ENCODE assay signal across 27 cellular contexts in the genomic region with DNA sequence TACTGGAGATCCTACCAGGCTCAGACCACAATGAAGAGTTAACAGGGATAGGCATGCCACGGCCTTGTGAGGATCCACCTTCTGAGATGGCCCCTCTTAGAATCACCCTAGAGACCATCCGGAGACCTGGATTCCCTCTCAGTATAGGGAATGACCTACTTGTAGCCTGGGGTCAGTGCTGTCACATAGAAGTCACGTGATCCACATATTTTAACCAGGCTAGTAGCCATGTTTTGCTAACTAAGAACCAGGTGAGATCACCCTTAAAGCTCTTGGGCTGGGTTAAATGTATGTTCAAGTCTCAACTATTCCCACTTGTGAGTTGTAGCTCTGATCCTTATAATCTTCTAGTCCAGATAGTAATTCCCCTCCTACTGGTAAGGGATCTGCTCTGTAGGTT.
"Had no signal": no experiment of that assay in that cellular context is flagged by ENCODE, and none has a peak within 500 bp of the region (broad histone marks: within the 10 kb centered on the region; RNA-seq: fewer than 3 reads in every experiment).

No MANE protein-coding gene starts in this region.

- H3K4me3 ChIP-seq: stomach, suprapubic skin, testis, thoracic aorta, thyroid gland, tibial artery, tibial nerve, transverse colon, upper lobe of left lung, upper lobe of right lung, uterus, vagina had no signal

- H3K27me3 ChIP-seq: stomach, suprapubic skin, testis, thyroid gland, tibial artery, tibial nerve, transverse colon, upper lobe of left lung, upper lobe of right lung, uterus, vagina had no signal

- H3K9me3 ChIP-seq: stomach, suprapubic skin, testis, thoracic aorta, thyroid gland, tibial artery, tibial nerve, transverse colon, upper lobe of left lung, upper lobe of right lung, uterus, vagina had no signal

- FAIRE-seq: urothelium cell line had no signal

- DNase-seq: stimulated activated CD4-positive, alpha-beta T cell treated with anti-CD3 and anti-CD28 coated beads, Interleukin-2, amount 100 ng/mL, for 48 hours; stimulated activated CD4-positive, alpha-beta T cell treated with anti-CD3 and anti-CD28 coated beads, Interleukin-4, amount 100 ng/mL, for 1 hour; stimulated activated CD4-positive, alpha-beta T cell treated with anti-CD3 and anti-CD28 coated beads, Interleukin-4, amount 100 ng/mL, for 24 hours; stimulated activated CD4-positive, alpha-beta T cell treated with anti-CD3 and anti-CD28 coated beads, Interleukin-4, amount 100 ng/mL, for 4 hours; stimulated activated CD8-positive, alpha-beta memory T cell treated with anti-CD3 and anti-CD28 coated beads, Interleukin-4, amount 100 ng/mL, for 48 hours; stimulated activated naive B cell treated with anti-CD40 and anti-IgM and Interleukin-4, amounts not matched to agents 10 μg/mL and 1 μg/mL and 100 μg/mL, for 72 hours; stimulated activated naive CD4-positive, alpha-beta T cell; stimulated activated naive CD4-positive, alpha-beta T cell treated with Interleukin-2 at 50 U/mL for 16 hours; stimulated activated naive CD8-positive, alpha-beta T cell treated with anti-CD3 and anti-CD28 coated beads, Interleukin-15, amount 100 ng/mL, for 72 hours; stimulated activated naive CD8-positive, alpha-beta T cell treated with anti-CD3 and anti-CD28 coated beads, Interleukin-15, Interleukin-2, amounts not matched to agents 100 U/mL and 50 U/mL, for 24 hours; stomach; substantia nigra; testis; thyroid gland; tibial artery; transverse colon; trophoblast cell; upper lobe of left lung; upper lobe of right lung; uterus had no signal

- H3K27ac ChIP-seq: stomach, suprapubic skin, testis, thoracic aorta, thyroid gland, tibial artery, tibial nerve, transverse colon, upper lobe of left lung, upper lobe of right lung, uterus, vagina had no signal

- H3K4me1 ChIP-seq: stomach, suprapubic skin, testis, thyroid gland, tibial artery, tibial nerve, transverse colon, upper lobe of left lung, upper lobe of right lung, uterus, vagina had no signal

- H3K36me3 ChIP-seq: stomach, suprapubic skin, thoracic aorta, thyroid gland, tibial artery, tibial nerve, transverse colon, upper lobe of left lung, upper lobe of right lung, uterus, vagina had no signal

- ATAC-seq: stimulated activated effector memory CD8-positive, alpha-beta T cell treated with anti-CD3 and anti-CD28 coated beads, Interleukin-12 subunit alpha, Interleukin-12 subunit beta, amount 100 ng/mL, for 72 hours; stimulated activated memory B cell treated with anti-CD40 and anti-IgM and Interleukin-4, amounts not matched to agents 10 μg/mL and 1 μg/mL and 100 μg/mL, for 72 hours; stimulated activated naive B cell treated with anti-CD40 and anti-IgM and Interleukin-4, amounts not matched to agents 10 μg/mL and 1 μg/mL and 100 μg/mL, for 72 hours; stimulated activated naive CD8-positive, alpha-beta T cell treated with anti-CD3 and anti-CD28 coated beads, Interleukin-15, amount 100 ng/mL, for 72 hours; stimulated activated naive CD8-positive, alpha-beta T cell treated with anti-CD3 and anti-CD28 coated beads, Interleukin-15, Interleukin-2, amounts not matched to agents 100 U/mL and 50 U/mL, for 24 hours; upper lobe of right lung had no signal
